In genomic region chr7:100888988-100889760, GRCh38 we compare ENCODE assay signal across 8 cellular contexts. TPM values are rescaled to one million over a fixed set of nuclear protein-coding genes. Genes with fewer than 3 reads are reported as not detected.
DNase-seq lines count a peak whose midpoint lies in the region; ATAC-seq and TF ChIP-seq lines count a peak whose summit lies in the region.

TSS of gene UFSP1 (minus strand) at chr7:100889715. CDS start at chr7:100889271, 444 bp downstream.

- H3K9me3 ChIP-seq in Loucy (ENCODE audit: insufficient read depth, low read depth, low read length) (no peaks in the 10 kb centered on the region), mesenchymal stem cell (ENCODE audit: control insufficient read depth, low read length) (no peaks in the 10 kb centered on the region), upper lobe of right lung (no peaks in the 10 kb centered on the region)

- DNase-seq in GM12865 (ENCODE audit: low read depth) (no peak), caudate nucleus (lab: John Stamatoyannopoulos, UW) (peak in 1 of 61 donors; percentile 50), mesenchymal stem cell (no peak), upper lobe of right lung (no peak), RPMI8226 (no peak), NCI-H82 treated with DMSO at 0.1 percent for 48 hours (lab: John Stamatoyannopoulos, UW; ENCODE audit: unreplicated experiment) (no peak)

- peaks cover 48% of the 10 kb centered on the region; the same call in 1 of the 2 replicates for H3K36me3 ChIP-seq in Loucy (ENCODE audit: insufficient read depth, low read length)
- H3K36me3 ChIP-seq in mesenchymal stem cell (ENCODE audit: control insufficient read depth in 1 of 2, insufficient read depth in 2 of 2, low read depth in 1 of 2, low read length in 2 of 2) = peaks cover 46 to 50% of the 10 kb centered on the region in 2 experiments
- H3K36me3 ChIP-seq in upper lobe of right lung = peaks cover 44% of the 10 kb centered on the region

- H2AFZ ChIP-seq in Loucy (ENCODE audit: low read length) = peak within 1 kb of the TSS; percentile 86
- H2AFZ ChIP-seq in mesenchymal stem cell (ENCODE audit: low read depth, low read length) = peak within 1 kb of the TSS; percentile 64

- peak within 1 kb of the TSS; percentile 95 for H4K91ac ChIP-seq in mesenchymal stem cell (ENCODE audit: low read length)

- H3K4me3 ChIP-seq in GM12865 (ENCODE audit: low read depth, low read length) (peak within 1 kb of the TSS; percentile 80), Loucy (ENCODE audit: low read length, poor library complexity, severe bottlenecking) (peak within 1 kb of the TSS; percentile 75), mesenchymal stem cell (ENCODE audit: insufficient read depth in 1 of 2, low read depth in 1 of 2, low read length in 2 of 2) (peak within 1 kb of the TSS; percentile 72 to 87), upper lobe of right lung (peak within 1 kb of the TSS; percentile 83)

- H3K18ac ChIP-seq in mesenchymal stem cell (ENCODE audit: low read depth in 1 of 2, low read length in 2 of 2) = peak within 1 kb of the TSS; percentile 93 to 98

- 4% methylated on average over 43 of the region's 73 CpGs for WGBS in mesenchymal stem cell

- intact Hi-C loops in upper lobe of right lung (cut with DNase I) = no loop called here

- peaks cover 3% of the 10 kb centered on the region; the same call in 1 of the 2 replicates for H3K79me2 ChIP-seq in Loucy (ENCODE audit: insufficient read depth, low read length)

- H3K27me3 ChIP-seq in Loucy (ENCODE audit: insufficient read depth, low read length, poor library complexity, severe bottlenecking) = no peaks in the 10 kb centered on the region
- peaks cover 0 to 10% of the 10 kb centered on the region in 2 experiments for H3K27me3 ChIP-seq in mesenchymal stem cell (ENCODE audit: control insufficient read depth in 1 of 2, insufficient read depth in 1 of 2, low read length in 2 of 2)
- no peaks in the 10 kb centered on the region for H3K27me3 ChIP-seq in upper lobe of right lung

- peak within 1 kb of the TSS; percentile 89 for H2BK120ac ChIP-seq in mesenchymal stem cell (ENCODE audit: low read depth, low read length)

- peaks cover 23% of the 10 kb centered on the region for H4K20me1 ChIP-seq in Loucy (ENCODE audit: insufficient read depth, low read length, poor library complexity, severe bottlenecking)

- H3K79me1 ChIP-seq in mesenchymal stem cell (replicated peaks; ENCODE audit: low read length, poor library complexity, severe bottlenecking) = peaks cover 8% of the 10 kb centered on the region

- H3K23ac ChIP-seq in mesenchymal stem cell (ENCODE audit: low read length in 2 of 2) = peak within 1 kb of the TSS in 1 of 2 experiments; percentile 75

- no peak within 1 kb of the TSS for H2BK15ac ChIP-seq in mesenchymal stem cell (ENCODE audit: low read depth, poor library complexity, severe bottlenecking)

- H3K4me1 ChIP-seq in Loucy (ENCODE audit: insufficient read depth, low read length, poor library complexity, severe bottlenecking) = peaks cover 28% of the 10 kb centered on the region
- H3K4me1 ChIP-seq in mesenchymal stem cell (ENCODE audit: control insufficient read depth, insufficient read depth, low read depth, low read length) = peaks cover 27% of the 10 kb centered on the region
- H3K4me1 ChIP-seq in upper lobe of right lung = peaks cover 27% of the 10 kb centered on the region

- H3K14ac ChIP-seq in mesenchymal stem cell (ENCODE audit: low read length in 2 of 2) = peak within 1 kb of the TSS in 1 of 2 experiments; percentile 95

- H4K8ac ChIP-seq in mesenchymal stem cell (ENCODE audit: low read length) = peak within 1 kb of the TSS; percentile 83

- peak within 1 kb of the TSS; percentile 58 for H2BK5ac ChIP-seq in mesenchymal stem cell (ENCODE audit: low read depth, low read length, poor library complexity, severe bottlenecking)

- H3K9ac ChIP-seq in Loucy (ENCODE audit: low read depth, low read length, poor library complexity, severe bottlenecking) (peak within 1 kb of the TSS; percentile 72), mesenchymal stem cell (ENCODE audit: low read length) (peak within 1 kb of the TSS; percentile 93)

- H3K4me2 ChIP-seq in Loucy (ENCODE audit: low read depth, low read length, poor library complexity, severe bottlenecking) (peak within 1 kb of the TSS; percentile 72), mesenchymal stem cell (ENCODE audit: low read length, poor library complexity, severe bottlenecking) (peak within 1 kb of the TSS; percentile 73)

- peak; percentile 31 for ATAC-seq in GM21619 (IDR thresholded peaks at IDR 0.05; ENCODE audit: unreplicated experiment)
- ATAC-seq in upper lobe of right lung = peak; percentile 69

- TF ChIP-seq CTCF in GM12865 (IDR thresholded peaks at IDR 0.05; ENCODE audit: insufficient read depth, low read depth, low read length, missing control alignments) (no peak), Loucy (conservative IDR thresholded peaks at IDR 0.05; ENCODE audit: low read length) (no peak), upper lobe of right lung (IDR thresholded peaks at IDR 0.05) (no peak)

- H3K27ac ChIP-seq in caudate nucleus (ENCODE audit: low read depth, low read length) = peak within 1 kb of the TSS; percentile 92
- peak within 1 kb of the TSS; percentile 90 for H3K27ac ChIP-seq in mesenchymal stem cell (ENCODE audit: low read length, poor library complexity, severe bottlenecking)
- peak within 1 kb of the TSS; percentile 88 for H3K27ac ChIP-seq in upper lobe of right lung

- peak within 1 kb of the TSS; percentile 78 to 97 for H3K4ac ChIP-seq in mesenchymal stem cell (ENCODE audit: low read depth in 1 of 2, low read length in 2 of 2)

- H2AK5ac ChIP-seq in mesenchymal stem cell (ENCODE audit: low read length, severe bottlenecking) = peak within 1 kb of the TSS; percentile 42

- H3F3A ChIP-seq in Loucy (ENCODE audit: low read depth) = 0 out of 2 replicates have a peak, but pooled peaks cover 5% of the 10 kb centered on the region

- H3K9me2 ChIP-seq in Loucy (replicated peaks; ENCODE audit: low read depth, low read length) = no peaks in the 10 kb centered on the region

- H2BK12ac ChIP-seq in mesenchymal stem cell (ENCODE audit: low read length in 2 of 2) = peak within 1 kb of the TSS in 1 of 2 experiments; percentile 55

RNA-seq across cellular contexts. Expression of gene UFSP1, which starts in this region (rescaled TPM):
- 1.4 TPM for polyA plus RNA-seq in mesenchymal stem cell (2013, experiment 1 of 2)
- polyA plus RNA-seq in mesenchymal stem cell (2013, experiment 2 of 2) = 1.4 TPM
- total RNA-seq in upper lobe of right lung = 3.1 TPM
